2 cellular contexts compared by ENCODE assay signal in genomic region chr16:86587955-86588354, GRCh38. TPM values are rescaled to one million over a fixed set of nuclear protein-coding genes. Genes with fewer than 3 reads are reported as not detected.
"Had no signal": no experiment of that assay in that cellular context is flagged by ENCODE, and none has a peak within 500 bp of the region (broad histone marks: within the 10 kb centered on the region; RNA-seq: fewer than 3 reads in every experiment).

No MANE protein-coding gene starts in this region.

RNA-seq across cellular contexts. Expression of gene FOXL1, which starts 9.6 kb away (rescaled TPM):
- total RNA-seq: K562 had no signal
- polyA plus RNA-seq: GM23338, K562 had no signal

RNA-seq across cellular contexts. Expression of gene FOXC2, which starts 21.3 kb away (rescaled TPM):
- total RNA-seq: GM23338 had no signal
